ENCODE assay signal across 8 cellular contexts in genomic region chr3:125356140-125357026, GRCh38. TPM values are rescaled to one million over a fixed set of nuclear protein-coding genes. Genes with fewer than 3 reads are reported as not detected.
DNase-seq lines count a peak whose midpoint lies in the region; ATAC-seq and TF ChIP-seq lines count a peak whose summit lies in the region.

No MANE protein-coding gene starts in this region.

- CTCF ChIA-PET in CD8-positive, alpha-beta memory T cell (lab: Charles Lee): no interaction called here

- H3K27me3 Mint-ChIP-seq in CD8-positive, alpha-beta memory T cell: no peaks in the 10 kb centered on the region
- H3K27me3 Mint-ChIP-seq in nephron (ENCODE audit: low read depth): no peaks in the 10 kb centered on the region

- H3K27me3 ChIP-seq in CD8-positive, alpha-beta memory T cell (ENCODE audit: insufficient read depth, low read length, poor library complexity, severe bottlenecking): no peaks in the 10 kb centered on the region
- H3K27me3 ChIP-seq in WERI-Rb-1 (ENCODE audit: insufficient read depth, low read depth, severe bottlenecking): no peaks in the 10 kb centered on the region

- H3K4me1 ChIP-seq in CD8-positive, alpha-beta memory T cell (ENCODE audit: insufficient read depth, low read length): peaks cover 24% of the 10 kb centered on the region

- H3K36me3 ChIP-seq in CD8-positive, alpha-beta memory T cell (ENCODE audit: insufficient read depth, low read length): no peaks in the 10 kb centered on the region
- no peaks in the 10 kb centered on the region for H3K36me3 ChIP-seq in WERI-Rb-1

- peak overlapping the region; percentile 51 for H3K4me3 ChIP-seq in CD8-positive, alpha-beta memory T cell (ENCODE audit: low read length)
- H3K4me3 ChIP-seq in coronary artery: peak overlapping the region; percentile 82
- H3K4me3 ChIP-seq in WERI-Rb-1 (ENCODE audit: low read depth, low read length): no peak overlapping the region

- H3K36me3 Mint-ChIP-seq in CD8-positive, alpha-beta memory T cell: peaks cover 0 to 2% (median 1%) of the 10 kb centered on the region in 3 donors
- peaks cover 38% of the 10 kb centered on the region for H3K36me3 Mint-ChIP-seq in nephron (ENCODE audit: low read depth)

- TF ChIP-seq CTCF in coronary artery (IDR thresholded peaks at IDR 0.05) (no peak), nephron (IDR thresholded peaks at IDR 0.05; ENCODE audit: unreplicated experiment in 3 of 3) (no peak), WERI-Rb-1 (IDR thresholded peaks at IDR 0.05; ENCODE audit: low read depth, low read length) (no peak)

- ATAC-seq in HG03460 (IDR thresholded peaks at IDR 0.05; ENCODE audit: unreplicated experiment) (peak; percentile 8), GM21381 (IDR thresholded peaks at IDR 0.05; ENCODE audit: unreplicated experiment) (no peak), HG03521 (IDR thresholded peaks at IDR 0.05; ENCODE audit: unreplicated experiment) (no peak)

- no peak for DNase-seq in CD8-positive, alpha-beta memory T cell
- DNase-seq in coronary artery (ENCODE audit: low spot score): no peak
- no peak for DNase-seq in activated CD8-positive, alpha-beta memory T cell treated with anti-CD3 and anti-CD28 coated beads, Interleukin-2, amount 50 U/mL, for 48 hours
- DNase-seq in WERI-Rb-1: no peak

- H3K4me3 Mint-ChIP-seq in CD8-positive, alpha-beta memory T cell: peak overlapping the region; percentile 68 to 90 (median 81)
- H3K4me3 Mint-ChIP-seq in nephron: no peak overlapping the region

- no peak overlapping the region for H3K27ac ChIP-seq in CD8-positive, alpha-beta memory T cell (ENCODE audit: low read depth, low read length)
- H3K27ac ChIP-seq in coronary artery: peak overlapping the region; percentile 67 to 78
- no peak overlapping the region for H3K27ac ChIP-seq in WERI-Rb-1

- POLR2A ChIA-PET in CD8-positive, alpha-beta memory T cell (lab: Charles Lee): no interaction called here

- no peaks in the 10 kb centered on the region for H3K9me3 ChIP-seq in CD8-positive, alpha-beta memory T cell (ENCODE audit: low read length)
- no peaks in the 10 kb centered on the region for H3K9me3 ChIP-seq in WERI-Rb-1 (ENCODE audit: severe bottlenecking)

- H3K9me3 Mint-ChIP-seq in CD8-positive, alpha-beta memory T cell: no peaks in the 10 kb centered on the region
- H3K9me3 Mint-ChIP-seq in nephron: peaks cover 10% of the 10 kb centered on the region

- peak overlapping the region in 6 of 8 donors; percentile 8 to 80 (median 52) for H3K27ac Mint-ChIP-seq in CD8-positive, alpha-beta memory T cell
- H3K27ac Mint-ChIP-seq in nephron: peak overlapping the region; percentile 15 to 22 (median 15)

- H3K4me1 Mint-ChIP-seq in CD8-positive, alpha-beta memory T cell: peaks cover 67 to 94% (median 93%) of the 10 kb centered on the region in 3 donors
- peaks cover 26% of the 10 kb centered on the region for H3K4me1 Mint-ChIP-seq in nephron

RNA-seq across cellular contexts. Expression of gene ZNF148, which starts 18.7 kb away (rescaled TPM):
- total RNA-seq in CD8-positive, alpha-beta memory T cell: 10 to 100 TPM; 35.4 to 39.3 TPM
- 69.6 TPM for polyA plus RNA-seq in CD8-positive, alpha-beta memory T cell

Comparison
In these comparisons a context has a peak if more than half of its experiments do, and no peak if none do; other contexts are left out.
1. H3K27ac ChIP-seq: peak in coronary artery (2 of 2); none in CD8-positive, alpha-beta memory T cell (single experiment) and WERI-Rb-1 (single experiment).
2. H3K4me3 Mint-ChIP-seq: peak in CD8-positive, alpha-beta memory T cell (7 of 7); none in nephron (0 of 3).